In genomic region chr14:85813040-85813439, GRCh38 we compare ENCODE assay signal across 26 cellular contexts.
"Had no signal": no experiment of that assay in that cellular context is flagged by ENCODE, and none has a peak within 500 bp of the region (broad histone marks: within the 10 kb centered on the region; RNA-seq: fewer than 3 reads in every experiment).

No MANE protein-coding gene starts in this region.

- H3K4me2 ChIP-seq: hepatocyte, smooth muscle cell had no signal

- H3K79me2 ChIP-seq: hepatocyte had no signal

- ATAC-seq: effector memory CD8-positive, alpha-beta T cell; left cardiac atrium; left lung; mucosa of descending colon; sciatic nerve had no signal

- DNase-seq: effector memory CD8-positive, alpha-beta T cell; erythroblast; esophagus squamous epithelium; left cardiac atrium; left lung; mesenchymal stem cell; mucosa of descending colon; naive B cell; nephron progenitor cell; nucleus accumbens; stimulated activated CD4-positive, alpha-beta T cell treated with anti-CD3 and anti-CD28 coated beads, Interleukin-12 subunit alpha, Interleukin-12 subunit beta, amount 100 ng/mL, for 4 hours; stimulated activated CD4-positive, alpha-beta T cell treated with anti-CD3 and anti-CD28 coated beads, Interleukin-1b, Interleukin-23, amount 100 ng/mL, for 48 hours; stimulated activated CD4-positive, alpha-beta T cell treated with anti-CD3 and anti-CD28 coated beads, Interleukin-4, amount 100 ng/mL, for 1 hour; stimulated activated CD8-positive, alpha-beta memory T cell treated with anti-CD3 and anti-CD28 coated beads, Interleukin-4, amount 100 ng/mL, for 48 hours; stimulated activated naive CD4-positive, alpha-beta T cell; substantia nigra; testis; tibial artery had no signal

- H3K27ac ChIP-seq: coronary artery, esophagus squamous epithelium, hepatocyte, left lung, prostate gland, right atrium auricular region, testis, tibial artery had no signal

- H3K9me3 ChIP-seq: esophagus squamous epithelium, left lung, prostate gland, right atrium auricular region, testis, tibial artery had no signal

- H3K9me3 Mint-ChIP-seq: effector memory CD8-positive, alpha-beta T cell; mesothelial cell of epicardium; naive B cell; nephron progenitor cell; type B pancreatic cell had no signal

- H3K27me3 Mint-ChIP-seq: effector memory CD8-positive, alpha-beta T cell; naive B cell had no signal

- H3K27ac Mint-ChIP-seq: effector memory CD8-positive, alpha-beta T cell; mesothelial cell of epicardium; naive B cell; nephron progenitor cell; type B pancreatic cell had no signal

- H3K36me3 ChIP-seq: esophagus squamous epithelium, left lung, prostate gland, right atrium auricular region, tibial artery had no signal

- H3K36me3 Mint-ChIP-seq: mesothelial cell of epicardium, naive B cell, type B pancreatic cell had no signal

- H3K4me1 ChIP-seq: esophagus squamous epithelium, left lung, prostate gland, right atrium auricular region, testis, tibial artery had no signal

- H3K4me1 Mint-ChIP-seq: mesothelial cell of epicardium, naive B cell, nephron progenitor cell had no signal

- H3K27me3 ChIP-seq: esophagus squamous epithelium, hepatocyte, left lung, right atrium auricular region, testis, tibial artery had no signal

- H2AFZ ChIP-seq: hepatocyte had no signal

- H3K4me3 Mint-ChIP-seq: effector memory CD8-positive, alpha-beta T cell; mesothelial cell of epicardium; naive B cell; nephron progenitor cell; type B pancreatic cell had no signal

- H3K4me3 ChIP-seq: coronary artery, esophagus squamous epithelium, hepatocyte, left lung, mucosa of descending colon, prostate gland, right atrium auricular region, smooth muscle cell, testis, tibial artery had no signal
